Comparison of ENCODE assay signal across 2 cellular contexts in genomic region chr11:65576867-65577755, GRCh38.
A peak's percentile ranks its signal among the peaks of the same experiment; 100 is the strongest.
TF ChIP-seq lines count a peak whose summit lies in the region.

No MANE protein-coding gene starts in this region.

TF ChIP-seq in IMR-90, 13 proteins besides CTCF, POLR2A, EP300 and RAD21:
- TF ChIP-seq CHD1 (IDR thresholded peaks at IDR 0.05; ENCODE audit: low read depth, low read length) (no peak), FOS (IDR thresholded peaks at IDR 0.05; ENCODE audit: low read depth, low read length) (0 out of 2 replicates have a peak, but pooled peaks have one; percentile 25), SMC3 (IDR thresholded peaks at IDR 0.05; ENCODE audit: low read depth, low read length) (peak; percentile 5; the same call in 1 of the 2 replicates), MAZ (IDR thresholded peaks at IDR 0.05; ENCODE audit: borderline replicate concordance, low read depth, low read length) (peak; percentile 37; the same call in 1 of the 2 replicates), RCOR1 (IDR thresholded peaks at IDR 0.05; ENCODE audit: insufficient replicate concordance, low read length) (no peak), USF2 (IDR thresholded peaks at IDR 0.05; ENCODE audit: low read depth, low read length) (no peak), BHLHE40 (IDR thresholded peaks at IDR 0.05; ENCODE audit: low read depth, low read length) (no peak; the same call in 1 of the 2 replicates)

TF ChIP-seq in WTC11, 78 proteins besides CTCF, POLR2A, EP300 and RAD21:
- TF ChIP-seq ZNF396 (CRISPR knock-in tag; IDR thresholded peaks at IDR 0.05; ENCODE audit: borderline replicate concordance) (no peak), KAT7 (CRISPR knock-in tag; IDR thresholded peaks at IDR 0.05; ENCODE audit: borderline replicate concordance) (no peak), IRF1 (CRISPR knock-in tag; IDR thresholded peaks at IDR 0.05) (no peak), ERG (CRISPR knock-in tag; IDR thresholded peaks at IDR 0.05) (no peak), MAX (CRISPR knock-in tag; IDR thresholded peaks at IDR 0.05) (no peak), ETV6 (CRISPR knock-in tag; IDR thresholded peaks at IDR 0.05) (no peak), SOX15 (CRISPR knock-in tag; IDR thresholded peaks at IDR 0.05) (no peak), E2F5 (CRISPR knock-in tag; IDR thresholded peaks at IDR 0.05) (no peak), ZNF263 (CRISPR knock-in tag; IDR thresholded peaks at IDR 0.05; ENCODE audit: low read depth) (no peak), ATF6 (CRISPR knock-in tag; IDR thresholded peaks at IDR 0.05) (no peak), ESRRA (CRISPR knock-in tag; IDR thresholded peaks at IDR 0.05; ENCODE audit: borderline replicate concordance) (no peak), ZNF671 (CRISPR knock-in tag; IDR thresholded peaks at IDR 0.05) (no peak), SMAD4 (CRISPR knock-in tag; IDR thresholded peaks at IDR 0.05) (no peak), FOXK1 (CRISPR knock-in tag; IDR thresholded peaks at IDR 0.05) (no peak), CREM (CRISPR knock-in tag; IDR thresholded peaks at IDR 0.05) (no peak), PREB (CRISPR knock-in tag; IDR thresholded peaks at IDR 0.05; ENCODE audit: borderline replicate concordance) (no peak), ATF2 (CRISPR knock-in tag; IDR thresholded peaks at IDR 0.05; ENCODE audit: borderline replicate concordance, low read depth) (no peak)
TF ChIP-seq in WTC11: peak in this region for 0.
